1 cellular context compared by ENCODE assay signal in the genomic region with DNA sequence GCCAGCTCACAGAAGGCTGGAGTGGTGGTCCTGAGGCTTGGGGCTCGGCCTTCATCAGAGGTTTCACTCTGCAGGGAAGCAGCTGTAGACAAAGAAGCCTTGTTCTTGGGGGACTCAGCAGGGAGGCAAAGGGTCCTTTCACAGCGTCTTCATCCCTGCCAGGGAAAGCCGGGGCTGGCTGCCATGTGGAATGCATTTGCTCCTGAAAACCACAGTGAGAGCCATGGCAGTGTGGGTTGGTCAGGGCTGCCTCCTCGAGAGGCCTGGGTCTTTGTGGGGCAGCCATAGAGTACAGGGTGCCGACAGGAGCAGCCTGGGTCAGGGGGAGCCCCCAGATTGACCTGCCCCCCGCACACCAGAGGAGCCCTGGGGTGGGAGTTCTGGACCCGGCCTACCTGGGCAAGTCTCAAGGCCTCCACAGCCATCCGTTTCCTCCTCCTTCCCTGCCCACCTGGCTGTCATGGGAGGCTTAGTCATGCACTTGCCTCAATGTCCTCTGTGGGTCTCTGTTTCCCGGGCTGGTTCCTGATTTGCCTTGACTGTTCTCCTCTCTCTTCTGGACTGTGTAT.
TF ChIP-seq lines count a peak whose summit lies in the region.

No MANE protein-coding gene starts in this region.

TF ChIP-seq in H1, 55 proteins besides CTCF, POLR2A, EP300 and RAD21:
- TF ChIP-seq POLR2AphosphoS5 (IDR thresholded peaks at IDR 0.05; ENCODE audit: low read depth, low read length): no peak
- TF ChIP-seq MAX (IDR thresholded peaks at IDR 0.05): peak; percentile 41; the same call in 1 of the 2 replicates
